In the genomic region with DNA sequence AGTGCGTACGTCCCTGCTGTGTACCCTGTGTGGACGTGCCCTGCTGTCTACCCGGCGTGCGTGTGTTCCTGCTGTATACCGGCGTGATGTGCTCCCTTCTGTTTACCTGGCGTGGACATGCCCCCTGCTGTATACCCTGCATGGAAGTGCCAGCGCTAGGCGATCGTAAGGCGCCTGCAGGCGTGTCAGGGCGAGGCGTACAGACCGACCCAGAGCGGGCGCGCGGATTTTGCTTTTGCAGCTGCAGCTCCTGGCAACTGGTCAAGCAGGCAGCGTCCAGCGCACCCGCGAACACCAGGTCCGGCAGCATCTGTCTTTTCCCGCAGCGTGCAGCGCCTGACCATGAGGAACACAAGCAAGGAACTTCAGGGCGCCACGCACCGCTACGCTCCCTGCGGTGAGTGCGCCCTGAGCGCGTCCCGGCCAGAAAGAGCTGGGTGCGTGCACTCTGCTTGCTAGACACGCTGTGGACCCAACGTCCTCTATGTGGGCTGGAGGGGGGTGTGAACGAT, we compare ENCODE assay signal across 8 cellular contexts. TPM values are rescaled to one million over a fixed set of nuclear protein-coding genes. Genes with fewer than 3 reads are reported as not detected.
DNase-seq lines count a peak whose midpoint lies in the region; ATAC-seq and TF ChIP-seq lines count a peak whose summit lies in the region.

No MANE protein-coding gene starts in this region.

- peak; percentile 27 for ATAC-seq in GM23338
- ATAC-seq in HG02870 (IDR thresholded peaks at IDR 0.05; ENCODE audit: unreplicated experiment): no peak

- no peaks in the 10 kb centered on the region for H3K9me3 Mint-ChIP-seq in GM23338
- no peaks in the 10 kb centered on the region for H3K9me3 Mint-ChIP-seq in activated T-helper 2 cell treated with anti-CD3 and anti-CD28 coated beads, Interferon-gamma antibody, Interleukin-2, Interleukin-4, amounts not matched to agents 10 μg/mL and 5 μg/mL and 100 μg/mL, durations not matched to agents 14 hours and 24 hours and 36 hours

- H3K4me1 Mint-ChIP-seq in GM23338: peaks cover 47% of the 10 kb centered on the region
- peaks cover 13% of the 10 kb centered on the region for H3K4me1 Mint-ChIP-seq in activated T-helper 2 cell treated with anti-CD3 and anti-CD28 coated beads, Interferon-gamma antibody, Interleukin-2, Interleukin-4, amounts not matched to agents 10 μg/mL and 5 μg/mL and 100 μg/mL, durations not matched to agents 14 hours and 24 hours and 36 hours (ENCODE audit: low read depth)

- peaks cover 35% of the 10 kb centered on the region for H3K4me1 ChIP-seq in GM23338 (ENCODE audit: insufficient read depth)
- peaks cover 15% of the 10 kb centered on the region for H3K4me1 ChIP-seq in left ventricle myocardium inferior
- H3K4me1 ChIP-seq in rectal smooth muscle tissue (ENCODE audit: control insufficient read depth, insufficient read depth, low read length): peaks cover 3% of the 10 kb centered on the region

- no peaks in the 10 kb centered on the region for H3K36me3 Mint-ChIP-seq in GM23338 (ENCODE audit: low read depth)
- no peaks in the 10 kb centered on the region for H3K36me3 Mint-ChIP-seq in activated T-helper 2 cell treated with anti-CD3 and anti-CD28 coated beads, Interferon-gamma antibody, Interleukin-2, Interleukin-4, amounts not matched to agents 10 μg/mL and 5 μg/mL and 100 μg/mL, durations not matched to agents 14 hours and 24 hours and 36 hours (ENCODE audit: low read depth)

- H3K27me3 ChIP-seq in GM23338 (ENCODE audit: insufficient read depth) (peaks cover 37% of the 10 kb centered on the region), left ventricle myocardium inferior (ENCODE audit: low read depth) (peaks cover 51% of the 10 kb centered on the region), rectal smooth muscle tissue (ENCODE audit: control insufficient read depth, insufficient read depth, low read length) (peaks cover 9% of the 10 kb centered on the region)

- peaks cover 38% of the 10 kb centered on the region for H3K27me3 Mint-ChIP-seq in GM23338 (ENCODE audit: insufficient read depth, low read depth, poor library complexity)
- H3K27me3 Mint-ChIP-seq in activated T-helper 2 cell treated with anti-CD3 and anti-CD28 coated beads, Interferon-gamma antibody, Interleukin-2, Interleukin-4, amounts not matched to agents 10 μg/mL and 5 μg/mL and 100 μg/mL, durations not matched to agents 14 hours and 24 hours and 36 hours (ENCODE audit: low read depth): peaks cover 48% of the 10 kb centered on the region

- peak overlapping the region; percentile 92 for H2AFZ ChIP-seq in GM23338

- H3K4me2 ChIP-seq in GM23338: peak overlapping the region; percentile 92

- peaks cover 5% of the 10 kb centered on the region; the same call in 1 of the 2 replicates for H3K9me2 ChIP-seq in GM23338 (ENCODE audit: insufficient read depth)

- H4K20me1 ChIP-seq in GM23338 (replicated peaks; ENCODE audit: insufficient read depth): no peaks in the 10 kb centered on the region

- DNase-seq in AG20443 (ENCODE audit: low spot score) (peak; percentile 57), GM23338 (ENCODE audit: low spot score) (peak; percentile 50), left ventricle myocardium inferior (peak; percentile 31), epidermal melanocyte (ENCODE audit: insufficient read length, low spot score) (no peak), kidney glomerular epithelial cell (lab: John Stamatoyannopoulos, UW) (no peak)
- DNase-seq in activated T-helper 2 cell treated with anti-CD3 and anti-CD28 coated beads, Interferon-gamma antibody, Interleukin-2, Interleukin-4, amounts not matched to agents 10 μg/mL and 5 μg/mL and 100 μg/mL, durations not matched to agents 14 hours and 24 hours and 36 hours (ENCODE audit: low spot score): no peak

- peak overlapping the region; percentile 87 for H3K4me3 Mint-ChIP-seq in GM23338
- H3K4me3 Mint-ChIP-seq in activated T-helper 2 cell treated with anti-CD3 and anti-CD28 coated beads, Interferon-gamma antibody, Interleukin-2, Interleukin-4, amounts not matched to agents 10 μg/mL and 5 μg/mL and 100 μg/mL, durations not matched to agents 14 hours and 24 hours and 36 hours (ENCODE audit: low read depth): peak overlapping the region; percentile 76

- no peak overlapping the region for H3K27ac Mint-ChIP-seq in GM23338
- H3K27ac Mint-ChIP-seq in activated T-helper 2 cell treated with anti-CD3 and anti-CD28 coated beads, Interferon-gamma antibody, Interleukin-2, Interleukin-4, amounts not matched to agents 10 μg/mL and 5 μg/mL and 100 μg/mL, durations not matched to agents 14 hours and 24 hours and 36 hours: no peak overlapping the region

- no peaks in the 10 kb centered on the region for H3K36me3 ChIP-seq in GM23338 (ENCODE audit: insufficient read depth)
- H3K36me3 ChIP-seq in left ventricle myocardium inferior: no peaks in the 10 kb centered on the region
- H3K36me3 ChIP-seq in rectal smooth muscle tissue (ENCODE audit: control insufficient read depth, insufficient read depth, low read length): no peaks in the 10 kb centered on the region

- no peak for TF ChIP-seq CTCF in GM23338 (conservative IDR thresholded peaks at IDR 0.05; ENCODE audit: low read depth in 2 of 2)
- TF ChIP-seq CTCF in left ventricle myocardium inferior (IDR thresholded peaks at IDR 0.05; ENCODE audit: borderline replicate concordance): no peak

- H3K27ac ChIP-seq in GM23338 (ENCODE audit: low read depth) (no peak overlapping the region), left ventricle myocardium inferior (replicated peaks) (no peak overlapping the region), rectal smooth muscle tissue (ENCODE audit: low read depth, low read length) (no peak overlapping the region)

- H3K79me2 ChIP-seq in GM23338 (replicated peaks; ENCODE audit: insufficient read depth): no peaks in the 10 kb centered on the region

- H3K4me3 ChIP-seq in GM23338 (peak overlapping the region; percentile 76), left ventricle myocardium inferior (peak overlapping the region; percentile 79), rectal smooth muscle tissue (ENCODE audit: low read length) (peak overlapping the region; percentile 56)

- intact Hi-C loops in activated T-helper 2 cell treated with anti-CD3 and anti-CD28 coated beads, Interferon-gamma antibody, Interleukin-2, Interleukin-4, amounts not matched to agents 10 μg/mL and 5 μg/mL and 100 μg/mL, durations not matched to agents 14 hours and 24 hours and 36 hours (cut with micrococcal nuclease): loop anchor here (1.0 to 5.0 kb wide), 5 partner anchors 17 to 216 kb away; partner anchors contain the start of gene HUS1
- intact Hi-C loops in left ventricle myocardium inferior (cut with micrococcal nuclease): no loop called here

- no peak overlapping the region for H3K9ac ChIP-seq in rectal smooth muscle tissue (ENCODE audit: low read length)

- no peaks in the 10 kb centered on the region for H3F3A ChIP-seq in GM23338 (replicated peaks; ENCODE audit: low read depth)

- H3K9me3 ChIP-seq in left ventricle myocardium inferior (replicated peaks): no peaks in the 10 kb centered on the region

TF ChIP-seq in GM23338, 12 proteins besides CTCF, POLR2A, EP300 and RAD21 (continues in another document):
- no peak for TF ChIP-seq POLR2AphosphoS5 (IDR thresholded peaks at IDR 0.05; ENCODE audit: low read depth)
- TF ChIP-seq ZNF331 (CRISPR knock-in tag; IDR thresholded peaks at IDR 0.05; ENCODE audit: low read depth): no peak

RNA-seq across cellular contexts. Expression of gene C7orf57, which starts 0.7 kb away (rescaled TPM):
- total RNA-seq in GM23338 (2014; rRNA removed; shearing (Covaris generic)): 0.42 and 1.6 TPM in 2 replicates
- 1.7 and 2.1 TPM in 2 replicates for polyA plus RNA-seq in GM23338 (2016; fragmentation: Nextera tagmentation; extraction: Ambion mirVana)
- 0.11 and 0.18 TPM in 2 replicates for total RNA-seq in activated T-helper 2 cell treated with anti-CD3 and anti-CD28 coated beads, Interferon-gamma antibody, Interleukin-2, Interleukin-4, amounts not matched to agents 10 μg/mL and 5 μg/mL and 100 μg/mL, durations not matched to agents 14 hours and 24 hours and 36 hours
- not detected for total RNA-seq in left ventricle myocardium inferior

RNA-seq across cellular contexts. Expression of gene SUN3, which starts 7.1 kb away (rescaled TPM):
- total RNA-seq in GM23338 (2014; rRNA removed; shearing (Covaris generic)): 0.52 TPM in 1 of 2 replicates, not detected in the other
- polyA plus RNA-seq in GM23338 (2016; fragmentation: Nextera tagmentation; extraction: Ambion mirVana): 1.0 TPM in 1 of 2 replicates, not detected in the other
- not detected in 2 replicates for total RNA-seq in activated T-helper 2 cell treated with anti-CD3 and anti-CD28 coated beads, Interferon-gamma antibody, Interleukin-2, Interleukin-4, amounts not matched to agents 10 μg/mL and 5 μg/mL and 100 μg/mL, durations not matched to agents 14 hours and 24 hours and 36 hours
- not detected for total RNA-seq in left ventricle myocardium inferior

RNA-seq across cellular contexts. Expression of gene UPP1, which starts 53.0 kb away (rescaled TPM):
- 22.7 and 28.6 TPM in 2 replicates for total RNA-seq in GM23338 (2014; rRNA removed; shearing (Covaris generic))
- 43.5 and 44.1 TPM in 2 replicates for polyA plus RNA-seq in GM23338 (2016; fragmentation: Nextera tagmentation; extraction: Ambion mirVana)
- total RNA-seq in activated T-helper 2 cell treated with anti-CD3 and anti-CD28 coated beads, Interferon-gamma antibody, Interleukin-2, Interleukin-4, amounts not matched to agents 10 μg/mL and 5 μg/mL and 100 μg/mL, durations not matched to agents 14 hours and 24 hours and 36 hours: 48.9 and 52.9 TPM in 2 replicates
- 19.8 TPM for total RNA-seq in left ventricle myocardium inferior

RNA-seq across cellular contexts. Expression of gene HUS1, which starts 56.6 kb away (rescaled TPM):
- 29.7 and 39.0 TPM in 2 replicates for total RNA-seq in GM23338 (2014; rRNA removed; shearing (Covaris generic))
- 12.9 and 14.9 TPM in 2 replicates for polyA plus RNA-seq in GM23338 (2016; fragmentation: Nextera tagmentation; extraction: Ambion mirVana)
- total RNA-seq in activated T-helper 2 cell treated with anti-CD3 and anti-CD28 coated beads, Interferon-gamma antibody, Interleukin-2, Interleukin-4, amounts not matched to agents 10 μg/mL and 5 μg/mL and 100 μg/mL, durations not matched to agents 14 hours and 24 hours and 36 hours: 33.8 and 36.6 TPM in 2 replicates
- total RNA-seq in left ventricle myocardium inferior: 26.4 TPM

Comparison
In these comparisons a context has a peak if more than half of its experiments do, and no peak if none do; other contexts are left out.
1. DNase-seq: peak in AG20443 (single experiment), GM23338 (single experiment) and left ventricle myocardium inferior (single experiment); none in activated T-helper 2 cell treated with anti-CD3 and anti-CD28 coated beads, Interferon-gamma antibody, Interleukin-2, Interleukin-4, amounts not matched to agents 10 μg/mL and 5 μg/mL and 100 μg/mL, durations not matched to agents 14 hours and 24 hours and 36 hours (single experiment), epidermal melanocyte (single experiment) and kidney glomerular epithelial cell (single experiment).
2. Peak in every context shown above with its lines, with median percentiles within 50 percentile points of each other: H3K4me3 ChIP-seq.